Comparison of ENCODE assay signal across 16 cellular contexts in genomic region chr13:40446365-40446764, GRCh38.
DNase-seq lines count a peak whose midpoint lies in the region; ATAC-seq and TF ChIP-seq lines count a peak whose summit lies in the region.
"Had no signal": no experiment of that assay in that cellular context is flagged by ENCODE, and none has a peak within 500 bp of the region (broad histone marks: within the 10 kb centered on the region; RNA-seq: fewer than 3 reads in every experiment).

No MANE protein-coding gene starts in this region.

- H3K36me3 ChIP-seq in SJSA1 (no peaks in the 10 kb centered on the region), upper lobe of right lung (no peaks in the 10 kb centered on the region)
- H3K36me3 ChIP-seq: heart left ventricle, transverse colon had no signal

- intact Hi-C loops in upper lobe of right lung (cut with DNase I) = no loop called here

- ATAC-seq in upper lobe of right lung (peak; percentile 27), GM18867 (IDR thresholded peaks at IDR 0.05; ENCODE audit: unreplicated experiment) (no peak)
- ATAC-seq: A549 had no signal

- H3K27me3 ChIP-seq in SJSA1 (replicated peaks) = no peaks in the 10 kb centered on the region
- H3K27me3 ChIP-seq in upper lobe of right lung = no peaks in the 10 kb centered on the region
- H3K27me3 ChIP-seq: heart left ventricle, transverse colon had no signal

- DNase-seq in NCI-H345 (lab: John Stamatoyannopoulos, UW) = peak; percentile 3
- no peak for DNase-seq in NCI-H345 treated with DMSO at 0.1 percent for 48 hours (lab: John Stamatoyannopoulos, UW; ENCODE audit: unreplicated experiment)
- peak; percentile 67 to 85 for DNase-seq in SJSA1 (ENCODE audit: low read depth in 1 of 2, low spot score in 2 of 2)
- peak; percentile 20 for DNase-seq in fibroblast of the conjunctiva (ENCODE audit: low read depth)
- DNase-seq in upper lobe of right lung = no peak
- DNase-seq in ureter (ENCODE audit: low spot score) = no peak
- no peak for DNase-seq in islet precursor cell
- DNase-seq: activated naive CD4-positive, alpha-beta T cell treated with Interleukin-2 at 50 U/mL for 16 hours; central memory CD4-positive, alpha-beta T cell; kidney glomerular epithelial cell; NCI-H510A; PC-3; transverse colon had no signal

- no peak for TF ChIP-seq CTCF in upper lobe of right lung (IDR thresholded peaks at IDR 0.05)

- H3K9me3 ChIP-seq in SJSA1 (replicated peaks) = no peaks in the 10 kb centered on the region
- no peaks in the 10 kb centered on the region for H3K9me3 ChIP-seq in upper lobe of right lung
- H3K9me3 ChIP-seq: A549, transverse colon had no signal

- H3K4me1 ChIP-seq in SJSA1 (replicated peaks) (peaks cover 27% of the 10 kb centered on the region), upper lobe of right lung (peaks cover 5% of the 10 kb centered on the region)

- no peak overlapping the region for H3K4me3 ChIP-seq in SJSA1
- H3K4me3 ChIP-seq in upper lobe of right lung = no peak overlapping the region
- H3K4me3 ChIP-seq: A549, heart left ventricle, transverse colon had no signal

- H3K27ac ChIP-seq in SJSA1 (peak overlapping the region; percentile 83), upper lobe of right lung (no peak overlapping the region)
- H3K27ac ChIP-seq: A549, transverse colon had no signal

Comparison
In these comparisons a context has a peak if more than half of its experiments do, and no peak if none do; other contexts are left out.
1. DNase-seq: peak in NCI-H345 (single experiment), SJSA1 (2 of 2) and fibroblast of the conjunctiva (single experiment); none in NCI-H345 treated with DMSO at 0.1 percent for 48 hours (single experiment), upper lobe of right lung (single experiment), ureter (single experiment) and islet precursor cell (single experiment).